20 cellular contexts compared by ENCODE assay signal in the genomic region with DNA sequence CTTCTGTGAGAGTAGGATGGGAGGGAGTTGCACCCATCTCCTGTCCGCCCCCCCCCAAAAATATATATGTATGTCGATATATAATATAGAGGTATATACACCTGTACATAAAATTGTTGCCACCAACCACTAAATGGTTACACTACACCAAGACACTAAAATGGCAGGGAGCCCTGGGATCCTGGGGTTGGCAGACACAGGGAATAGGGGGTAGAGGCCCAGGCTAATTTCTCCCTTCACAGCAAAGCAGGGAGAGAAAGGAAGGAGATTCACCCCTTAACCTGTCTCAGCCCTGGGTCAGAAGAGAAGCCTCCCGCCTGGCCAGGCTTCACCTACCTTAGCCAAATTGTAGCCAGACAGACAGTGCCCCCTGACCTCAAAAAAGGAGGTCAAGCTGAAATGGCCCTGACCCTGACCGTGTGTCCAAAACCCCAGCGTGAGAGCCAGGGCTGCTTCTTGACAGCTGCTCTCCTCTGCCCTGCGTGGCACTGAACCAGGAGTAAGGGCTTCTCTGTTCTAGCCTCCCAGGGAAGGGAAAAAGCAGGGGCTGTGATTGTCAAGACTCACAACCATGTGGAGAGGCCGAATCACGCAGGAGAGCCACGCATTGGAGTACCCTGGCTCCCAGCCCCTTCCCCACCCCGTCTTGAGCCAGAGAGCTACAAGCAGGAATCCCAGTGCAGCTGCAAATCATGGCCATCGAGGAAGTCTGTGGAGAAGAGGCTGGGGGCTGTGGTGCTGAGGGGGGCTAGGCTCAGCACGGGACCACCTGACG. TPM values are rescaled to one million over a fixed set of nuclear protein-coding genes. Genes with fewer than 3 reads are reported as not detected.
DNase-seq lines count a peak whose midpoint lies in the region; ATAC-seq and TF ChIP-seq lines count a peak whose summit lies in the region.
"Had no signal": no experiment of that assay in that cellular context is flagged by ENCODE, and none has a peak within 500 bp of the region (broad histone marks: within the 10 kb centered on the region; RNA-seq: fewer than 3 reads in every experiment).

No MANE protein-coding gene starts in this region.

- H3K27me3 ChIP-seq in PC-3 (ENCODE audit: low read length) (no peaks in the 10 kb centered on the region), spleen (replicated peaks in 1 of 7) (no peaks in the 10 kb centered on the region)
- H3K27me3 ChIP-seq in CD4-positive, alpha-beta T cell (ENCODE audit: control insufficient read depth, insufficient read depth, low read length): no peaks in the 10 kb centered on the region
- H3K27me3 ChIP-seq: body of pancreas had no signal

- DNase-seq in activated CD4-positive, CD25-positive, alpha-beta regulatory T cell treated with anti-CD3 and anti-CD28 coated beads, Interleukin-2, amount 50 U/mL, for 72 hours: peak; percentile 1
- DNase-seq in PC-3 (no peak), spleen (no peak), DMS 273 (lab: John Stamatoyannopoulos, UW; ENCODE audit: unreplicated experiment) (no peak), hypothalamus (lab: John Stamatoyannopoulos, UW) (no peak)
- no peak for DNase-seq in central memory CD8-positive, alpha-beta T cell (ENCODE audit: low spot score in 2 of 2)
- no peak for DNase-seq in CD4-positive, alpha-beta T cell
- DNase-seq: 8988T; activated CD4-positive, alpha-beta T cell treated with anti-CD3 and anti-CD28 coated beads, Interleukin-2, amount 10 ng/mL, durations not matched to agents 24 days and 14 days; AML-193; body of pancreas; MV-4-11; NCI-H2171; NCI-H510A treated with DMSO at 0.1 percent for 48 hours; NK-92 treated with Interleukin-12 subunit alpha and Interleukin-12 subunit beta, amount 100 ng/mL, for 24 hours; SK-N-SH; T-helper 2 cell had no signal

- H3K4me2 ChIP-seq in PC-3 (ENCODE audit: low read length): no peak overlapping the region
- H3K4me2 ChIP-seq: SK-N-SH had no signal

- no peaks in the 10 kb centered on the region for H4K20me1 ChIP-seq in PC-3 (ENCODE audit: low read length)

- peak overlapping the region; percentile 86 for H3K27ac Mint-ChIP-seq in central memory CD8-positive, alpha-beta T cell (ENCODE audit: low read depth)
- H3K27ac Mint-ChIP-seq in CD4-positive, alpha-beta T cell: no peak overlapping the region
- H3K27ac Mint-ChIP-seq: activated CD4-positive, alpha-beta T cell treated with anti-CD3 and anti-CD28 coated beads, Interleukin-2, amount 10 ng/mL, durations not matched to agents 24 days and 14 days; activated T-helper 2 cell treated with anti-CD3 and anti-CD28 coated beads, Interferon-gamma antibody, Interleukin-2, Interleukin-4, amounts not matched to agents 10 μg/mL and 5 μg/mL and 100 μg/mL, durations not matched to agents 14 hours and 24 hours and 36 hours had no signal

- no TSS peak for BruUV-seq in PC-3 (replicated peaks; lab: Mats Ljungman, UMichigan)

- H3F3A ChIP-seq in PC-3 (ENCODE audit: low read length, unreplicated experiment): no peaks in the 10 kb centered on the region

- no peak overlapping the region for H3K9ac ChIP-seq in PC-3 (ENCODE audit: low read length)
- H3K9ac ChIP-seq: SK-N-SH had no signal

- H3K27ac ChIP-seq in PC-3 (ENCODE audit: low read length) (0 out of 2 replicates have a peak overlapping the region, but pooled peaks have one; percentile 13), spleen (peak overlapping the region in 5 of 8 donors; percentile 4 to 79 (median 54))
- H3K27ac ChIP-seq in CD4-positive, alpha-beta T cell (ENCODE audit: low read depth, low read length): no peak overlapping the region
- H3K27ac ChIP-seq: body of pancreas had no signal

- peaks cover 14% of the 10 kb centered on the region; the same call in 1 of the 2 replicates for H3K36me3 ChIP-seq in PC-3 (ENCODE audit: low read depth, low read length)
- peaks cover 0 to 99% (median 63%) of the 10 kb centered on the region in 6 donors for H3K36me3 ChIP-seq in spleen

- H3K9me3 ChIP-seq in PC-3 (ENCODE audit: low read length) (no peaks in the 10 kb centered on the region), spleen (no peaks in the 10 kb centered on the region)
- no peaks in the 10 kb centered on the region for H3K9me3 ChIP-seq in CD4-positive, alpha-beta T cell (ENCODE audit: control insufficient read depth, low read length)
- H3K9me3 ChIP-seq: body of pancreas, mucosa of descending colon, SK-N-SH had no signal

- H3K4me3 ChIP-seq in PC-3 (ENCODE audit: low read length) (no peak overlapping the region), spleen (no peak overlapping the region)
- H3K4me3 ChIP-seq: body of pancreas, mucosa of descending colon had no signal

- TF ChIP-seq POLR2A in spleen (IDR thresholded peaks at IDR 0.05): no peak

- no peak for ATAC-seq in activated CD4-positive, CD25-positive, alpha-beta regulatory T cell treated with anti-CD3 and anti-CD28 coated beads, Interleukin-2, amount 50 U/mL, for 24 hours
- no peak for ATAC-seq in PC-3
- ATAC-seq in central memory CD8-positive, alpha-beta T cell (replicated peaks; ENCODE audit: extremely low read depth, poor library complexity, severe bottlenecking): no peak
- no peak for ATAC-seq in CD4-positive, alpha-beta T cell (ENCODE audit: poor library complexity)
- ATAC-seq: body of pancreas, mucosa of descending colon had no signal

- H3K4me1 ChIP-seq in PC-3 (ENCODE audit: insufficient read depth, low read length) (peaks cover 10% of the 10 kb centered on the region), spleen (peaks cover 5 to 54% (median 39%) of the 10 kb centered on the region in 6 donors)
- H3K4me1 ChIP-seq: body of pancreas had no signal

- no peaks in the 10 kb centered on the region for H3K27me3 Mint-ChIP-seq in central memory CD8-positive, alpha-beta T cell
- no peaks in the 10 kb centered on the region for H3K27me3 Mint-ChIP-seq in CD4-positive, alpha-beta T cell
- H3K27me3 Mint-ChIP-seq: activated CD4-positive, alpha-beta T cell treated with anti-CD3 and anti-CD28 coated beads, Interleukin-2, amount 10 ng/mL, durations not matched to agents 24 days and 14 days had no signal

- intact Hi-C loops in PC-3 (cut with micrococcal nuclease) (no loop called here), spleen (cut with DNase I; ENCODE audit: low total_unique reads) (no loop called here)
- intact Hi-C loops in CD4-positive, alpha-beta T cell (cut with DNase I, micrococcal nuclease): no loop called here

- no peaks in the 10 kb centered on the region for H3K9me3 Mint-ChIP-seq in central memory CD8-positive, alpha-beta T cell
- no peaks in the 10 kb centered on the region for H3K9me3 Mint-ChIP-seq in CD4-positive, alpha-beta T cell
- H3K9me3 Mint-ChIP-seq: activated CD4-positive, alpha-beta T cell treated with anti-CD3 and anti-CD28 coated beads, Interleukin-2, amount 10 ng/mL, durations not matched to agents 24 days and 14 days; activated T-helper 2 cell treated with anti-CD3 and anti-CD28 coated beads, Interferon-gamma antibody, Interleukin-2, Interleukin-4, amounts not matched to agents 10 μg/mL and 5 μg/mL and 100 μg/mL, durations not matched to agents 14 hours and 24 hours and 36 hours had no signal

- H3K36me3 Mint-ChIP-seq in central memory CD8-positive, alpha-beta T cell (ENCODE audit: insufficient read depth): peaks cover 33% of the 10 kb centered on the region
- H3K36me3 Mint-ChIP-seq in CD4-positive, alpha-beta T cell (ENCODE audit: low read depth): peaks cover 80% of the 10 kb centered on the region

- peaks cover 27% of the 10 kb centered on the region for H3K4me1 Mint-ChIP-seq in central memory CD8-positive, alpha-beta T cell
- H3K4me1 Mint-ChIP-seq in CD4-positive, alpha-beta T cell (ENCODE audit: low read depth): peaks cover 27% of the 10 kb centered on the region

- H2AFZ ChIP-seq in PC-3 (ENCODE audit: low read length): no peak overlapping the region

- TF ChIP-seq CTCF in PC-3 (conservative IDR thresholded peaks at IDR 0.05; ENCODE audit: low read depth, low read length) (no peak), spleen (IDR thresholded peaks at IDR 0.05 in 8 of 11, conservative IDR thresholded peaks at IDR 0.05 in 3 of 11) (no peak)
- TF ChIP-seq CTCF in CD4-positive, alpha-beta T cell (IDR thresholded peaks at IDR 0.05): no peak

- WGBS in spleen, 5 donors: 82 to 92% (median 91%) methylated on average over 13 of the region's 13 CpGs

- CTCF ChIA-PET in PC-3 (lab: Charles Lee): interaction anchor here (0.6 kb wide), 1 partner anchor 63 kb away, joined by 3 read pairs; no protein-coding TSS in a partner anchor
- CTCF ChIA-PET in CD4-positive, alpha-beta T cell (lab: Charles Lee): interaction anchor here (0.5 to 0.6 kb wide), 2 partner anchors 21 to 285 kb away, joined by 4 read pairs; no protein-coding TSS in a partner anchor

- H3K4me3 Mint-ChIP-seq in central memory CD8-positive, alpha-beta T cell: no peak overlapping the region
- H3K4me3 Mint-ChIP-seq in CD4-positive, alpha-beta T cell: no peak overlapping the region
- H3K4me3 Mint-ChIP-seq: activated CD4-positive, alpha-beta T cell treated with anti-CD3 and anti-CD28 coated beads, Interleukin-2, amount 10 ng/mL, durations not matched to agents 24 days and 14 days had no signal

- no peaks in the 10 kb centered on the region for H3K79me2 ChIP-seq in PC-3 (ENCODE audit: low read length)

- POLR2A ChIA-PET in PC-3 (lab: Charles Lee; ENCODE audit: unreplicated experiment): no interaction called here
- POLR2A ChIA-PET in CD4-positive, alpha-beta T cell (lab: Charles Lee): interaction anchor here (1.1 kb wide), 1 partner anchor 22 kb away, joined by 5 read pairs; no protein-coding TSS in a partner anchor

- no peaks in the 10 kb centered on the region for H3K9me2 ChIP-seq in PC-3 (replicated peaks; ENCODE audit: low read length)
- H3K9me2 ChIP-seq: SK-N-SH had no signal

RNA-seq across cellular contexts. Expression of gene SGSM3, which starts 40.5 kb away (rescaled TPM):
- total RNA-seq in PC-3 (2014; rRNA removed): 45.0 and 53.9 TPM in 2 replicates
- total RNA-seq in spleen: 10 to 100 TPM; 56.3 to 99.3 (median 88.2) TPM
- 100 to 1,000 TPM; 100 to 176 (median 161) TPM for polyA plus RNA-seq in spleen
- total RNA-seq in CD4-positive, alpha-beta T cell: 10 to 100 TPM; 87.9 to 89.9 TPM
